In the genomic region with DNA sequence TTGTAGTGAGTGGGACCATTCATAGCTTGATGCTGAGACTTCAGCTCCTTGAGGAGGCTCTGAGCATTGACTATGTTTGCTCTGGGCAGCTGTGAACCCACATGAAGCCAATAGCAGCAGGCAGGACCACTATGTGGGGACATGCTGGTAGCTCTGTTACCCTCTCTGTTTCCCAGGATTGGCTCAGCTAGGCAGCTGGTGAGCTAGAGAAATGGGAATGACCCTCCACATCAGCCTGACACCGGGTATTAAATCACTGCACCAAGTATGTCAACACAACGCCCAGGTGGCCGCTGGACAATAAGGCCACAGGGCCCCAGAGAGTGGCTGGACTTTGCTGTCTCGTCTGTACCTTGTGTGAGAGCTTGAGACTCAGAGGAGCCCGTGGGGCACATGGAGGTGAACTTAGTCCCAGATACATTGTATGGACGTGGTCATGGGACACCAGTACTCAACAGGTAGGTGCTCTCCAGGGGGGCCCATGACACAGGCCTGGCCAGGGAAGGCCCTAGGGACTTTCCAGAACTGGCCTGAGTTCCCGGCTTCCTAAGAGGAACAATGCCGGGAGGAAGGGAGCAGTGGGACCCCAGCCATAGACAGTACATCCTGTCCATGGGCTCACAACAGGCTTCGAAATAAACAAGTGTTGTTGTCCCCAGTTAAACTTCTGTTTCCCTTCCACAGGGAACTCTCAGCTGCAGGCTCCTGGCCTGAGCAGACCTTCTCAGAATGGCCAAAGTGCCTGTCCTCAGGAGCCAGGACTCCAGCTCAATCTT, we compare ENCODE assay signal across 11 cellular contexts. TPM values are rescaled to one million over a fixed set of nuclear protein-coding genes. Genes with fewer than 3 reads are reported as not detected.
DNase-seq lines count a peak whose midpoint lies in the region; FAIRE-seq and TF ChIP-seq lines count a peak whose summit lies in the region.
"Had no signal": no experiment of that assay in that cellular context is flagged by ENCODE, and none has a peak within 500 bp of the region (broad histone marks: within the 10 kb centered on the region; RNA-seq: fewer than 3 reads in every experiment).

No MANE protein-coding gene starts in this region.

- peak overlapping the region; percentile 39; the same call in 1 of the 2 replicates for H2AK5ac ChIP-seq in H1 (ENCODE audit: low read depth, low read length)

- H3K9ac ChIP-seq in H1 (replicated peaks in 1 of 4; ENCODE audit: extremely low read depth in 1 of 4, low read depth in 3 of 4, low read length in 3 of 4), result no peak overlapping the region
- peak overlapping the region in 1 of 2 donors; percentile 14 for H3K9ac ChIP-seq in liver (ENCODE audit: low read depth in 1 of 2, low read length in 2 of 2)
- peak overlapping the region in 1 of 3 donors; percentile 77 for H3K9ac ChIP-seq in skeletal muscle tissue (ENCODE audit: low read depth in 1 of 3, low read length in 3 of 3)

- TF ChIP-seq POLR2A in GM12892 (IDR thresholded peaks at IDR 0.05; ENCODE audit: low read depth, low read length), result no peak
- TF ChIP-seq POLR2A in H1 (IDR thresholded peaks at IDR 0.05; ENCODE audit: control extremely low read depth in 1 of 2, low read depth in 2 of 2, low read length in 2 of 2), result no peak

- no peak overlapping the region for H2BK120ac ChIP-seq in H1 (replicated peaks; ENCODE audit: low read depth, low read length)

- H3K27me3 ChIP-seq in H1 (replicated peaks in 1 of 4; ENCODE audit: control insufficient read depth in 3 of 4, extremely low read depth in 1 of 4, insufficient read depth in 3 of 4, low read length in 3 of 4) (no peaks in the 10 kb centered on the region; a peak in 1 of 7 replicates), liver (ENCODE audit: control insufficient read depth in 4 of 4, insufficient read depth in 4 of 4, low read length in 3 of 4) (no peaks in the 10 kb centered on the region), skeletal muscle tissue (ENCODE audit: control insufficient read depth in 3 of 3, insufficient read depth in 3 of 3, low read length in 3 of 3) (no peaks in the 10 kb centered on the region), MG63 (no peaks in the 10 kb centered on the region)

- H2AFZ ChIP-seq in H1 (ENCODE audit: low read length), result no peak overlapping the region

- H3K9me3 ChIP-seq in H1 (ENCODE audit: insufficient read depth in 2 of 2, low read depth in 1 of 2, low read length in 1 of 2), result no peaks in the 10 kb centered on the region
- no peaks in the 10 kb centered on the region for H3K9me3 ChIP-seq in liver (ENCODE audit: control insufficient read depth in 4 of 4, low read length in 3 of 4)
- no peaks in the 10 kb centered on the region for H3K9me3 ChIP-seq in skeletal muscle tissue (ENCODE audit: control insufficient read depth in 3 of 3, low read length in 3 of 3)
- no peaks in the 10 kb centered on the region for H3K9me3 ChIP-seq in MG63

- H3K23ac ChIP-seq in H1 (ENCODE audit: insufficient read length), result no peak overlapping the region

- FAIRE-seq in GM12892 (lab: Jason Lieb, UNC) (no peak), H1 (lab: Jason Lieb, UNC) (no peak)

- H2BK15ac ChIP-seq in H1 (ENCODE audit: low read length), result no peak overlapping the region

- H3K18ac ChIP-seq in H1 (ENCODE audit: extremely low read depth, low read length), result no peak overlapping the region; the same call in 1 of the 2 replicates

- peak overlapping the region; percentile 71; the same call in 1 of the 2 replicates for H2BK5ac ChIP-seq in H1 (ENCODE audit: low read depth, low read length)

- H3K4ac ChIP-seq in H1 (replicated peaks; ENCODE audit: insufficient read length, low read depth, low read length), result no peak overlapping the region

- H3K4me1 ChIP-seq in H1 (replicated peaks in 1 of 4; ENCODE audit: control insufficient read depth in 3 of 4, insufficient read depth in 4 of 4, low read length in 3 of 4) (peaks cover 0 to 20% (median 14%) of the 10 kb centered on the region in 4 experiments; a peak in 6 of 7 replicates), liver (ENCODE audit: control insufficient read depth in 4 of 4, insufficient read depth in 4 of 4, low read length in 3 of 4) (peaks cover 15 to 45% (median 31%) of the 10 kb centered on the region in 4 donors), skeletal muscle tissue (ENCODE audit: control insufficient read depth in 3 of 3, insufficient read depth in 3 of 3, low read length in 3 of 3) (peaks cover 81 to 90% (median 88%) of the 10 kb centered on the region in 3 donors)

- H3K4me2 ChIP-seq in H1 (ENCODE audit: insufficient read depth in 1 of 2, low read depth in 2 of 2, low read length in 2 of 2), result no peak overlapping the region

- no peak overlapping the region for H3K14ac ChIP-seq in H1 (ENCODE audit: insufficient read length)

- no peak overlapping the region for H4K5ac ChIP-seq in H1 (ENCODE audit: insufficient read length, low read depth, low read length)

- H3K56ac ChIP-seq in H1 (replicated peaks; ENCODE audit: insufficient read length, low read depth, low read length), result no peak overlapping the region

- POLR2A ChIA-PET in H1 (lab: Charles Lee; ENCODE audit: partially characterized antibody), result interaction anchor here (1.0 to 3.4 kb wide), 2 partner anchors 16 to 168 kb away, joined by 3 to 18 read pairs; a partner anchor contains a TSS

- no peaks in the 10 kb centered on the region for H3K79me2 ChIP-seq in H1 (ENCODE audit: control insufficient read depth in 1 of 2, insufficient read depth in 2 of 2, low read length in 2 of 2)

- peaks cover 0 to 2% of the 10 kb centered on the region in 2 experiments for H4K20me1 ChIP-seq in H1 (replicated peaks in 1 of 2; ENCODE audit: control insufficient read depth in 1 of 2, insufficient read depth in 2 of 2, low read length in 2 of 2)

- no peaks in the 10 kb centered on the region for H3K23me2 ChIP-seq in H1 (ENCODE audit: low read depth, low read length)

- H4K91ac ChIP-seq in H1 (replicated peaks; ENCODE audit: insufficient read length, low read length), result no peak overlapping the region

- H3K4me3 ChIP-seq in H1 (ENCODE audit: extremely low read depth in 1 of 4, insufficient read depth in 2 of 4, low read depth in 3 of 4, low read length in 4 of 4) (no peak overlapping the region), liver (ENCODE audit: low read depth in 1 of 3, low read length in 3 of 3) (no peak overlapping the region), skeletal muscle tissue (ENCODE audit: low read length in 3 of 3) (no peak overlapping the region), MG63 (no peak overlapping the region)

- no peak overlapping the region; the same call in 1 of the 2 replicates for H4K8ac ChIP-seq in H1 (ENCODE audit: extremely low read depth, insufficient read depth, low read length)

- no peak for TF ChIP-seq EP300 in H1 (IDR thresholded peaks at IDR 0.05; ENCODE audit: borderline replicate concordance in 1 of 2, low read depth in 2 of 2, low read length in 2 of 2)

- CTCF ChIA-PET in H1 (lab: Charles Lee; ENCODE audit: partially characterized antibody), result interaction anchor here (0.9 to 7.8 kb wide), 24 partner anchors 8 to 205 kb away, joined by 3 to 116 read pairs (median 4); a partner anchor contains a TSS

- DNase-seq in GM12892 (ENCODE audit: insufficient read length) (peak; percentile 6), H1 (ENCODE audit: low read depth in 1 of 2, low spot score in 2 of 2) (no peak), NCI-H1436 (lab: John Stamatoyannopoulos, UW) (no peak), NCI-H446 treated with DMSO at 0.1 percent for 48 hours (lab: John Stamatoyannopoulos, UW) (no peak), iPS-NIHi7 (ENCODE audit: extremely low spot score) (no peak), MG63 (no peak)
- DNase-seq: NCI-H446 had no signal

- H3K27ac ChIP-seq in H1 (ENCODE audit: low read depth, low read length) (no peak overlapping the region), liver (ENCODE audit: low read depth in 1 of 2, low read length in 2 of 2) (peak overlapping the region; percentile 79 to 81), skeletal muscle tissue (ENCODE audit: low read depth, low read length) (peak overlapping the region; percentile 82)

- H3K36me3 ChIP-seq in H1 (ENCODE audit: control insufficient read depth in 2 of 4, insufficient read depth in 4 of 4, low read length in 3 of 4) (no peaks in the 10 kb centered on the region; a peak in 1 of 8 replicates), liver (ENCODE audit: control insufficient read depth in 4 of 4, insufficient read depth in 3 of 4, low read depth in 1 of 4, low read length in 3 of 4) (peaks cover 0 to 8% (median 0%) of the 10 kb centered on the region in 4 donors), skeletal muscle tissue (ENCODE audit: control insufficient read depth in 3 of 3, insufficient read depth in 3 of 3, low read length in 3 of 3) (peaks cover 3 to 4% (median 3%) of the 10 kb centered on the region in 3 donors), MG63 (peaks cover 2% of the 10 kb centered on the region; the same call in 1 of the 2 replicates)

- H2BK12ac ChIP-seq in H1 (ENCODE audit: low read depth, low read length), result no peak overlapping the region

- WGBS in H1 (ENCODE audit: extremely low coverage in 1 of 2, insufficient coverage in 1 of 2, insufficient read length in 1 of 2, insufficient replicate concordance in 2 of 2, low coverage in 1 of 2, low lambda C conversion rate in 2 of 2, missing lambda C conversion rate in 1 of 2), 2 experiments, result 90% methylated on average over 9 of the region's 9 CpGs; no CpG with 5 or more reads in 1 of the 2 experiments
- 75% methylated on average over 9 of the region's 9 CpGs for WGBS in liver

- no peak for TF ChIP-seq RAD21 in H1 (IDR thresholded peaks at IDR 0.05 in 1 of 2, conservative IDR thresholded peaks at IDR 0.05 in 1 of 2; ENCODE audit: low read depth in 2 of 2, low read length in 2 of 2)
- peak in 1 of 2 donors; percentile 9 for TF ChIP-seq RAD21 in liver (IDR thresholded peaks at IDR 0.05)

- H3K79me1 ChIP-seq in H1 (ENCODE audit: low read depth, low read length), result no peaks in the 10 kb centered on the region

- H2BK20ac ChIP-seq in H1 (ENCODE audit: low read length), result no peak overlapping the region

- TF ChIP-seq CTCF in H1 (IDR thresholded peaks at IDR 0.05; ENCODE audit: control extremely low read depth in 1 of 3, insufficient read depth in 1 of 3, low read depth in 1 of 3, low read length in 3 of 3) (no peak), liver (IDR thresholded peaks at IDR 0.05; ENCODE audit: low read depth, low read length, missing input control) (no peak)

RNA-seq across cellular contexts. Expression of a gene that starts 35.2 kb away (rescaled TPM):
- polyA plus RNA-seq in GM12892 (2012; ENCODE audit: missing spikeins), result 7.3 TPM
- 11.1 and 11.2 TPM in 2 replicates for total RNA-seq in H1 (2021; fragmentation: NEBNext Ultra II Directional; extraction: Animal tissue kit (Norgen Biotek cat#: 25700))
- 11.3 and 16.1 TPM in 2 replicates for polyA plus RNA-seq in H1 (2011; rRNA removed)
- polyA plus RNA-seq in H1 (2011; cell fraction: cytosol; rRNA removed), result 11.0 TPM
- polyA plus RNA-seq in H1 (2011; cell fraction: nucleus; rRNA removed), result 19.6 TPM
- 9.2 to 14.1 TPM (median 13.6 TPM) in 4 replicates for polyA plus RNA-seq in H1 (2012, experiment 1 of 2)
- 16.1 TPM for polyA plus RNA-seq in H1 (2012, experiment 2 of 2)
- 8.8 TPM for polyA plus RNA-seq in H1 (2013, experiment 1 of 2)
- 7.7 TPM for polyA plus RNA-seq in H1 (2013, experiment 2 of 2)
- 9.0 and 12.8 TPM in 2 replicates for polyA minus RNA-seq in H1 (2011; rRNA and poly(A)+ RNA removed)
- 4.8 TPM for polyA minus RNA-seq in H1 (2011; cell fraction: cytosol; rRNA and poly(A)+ RNA removed)
- 22.9 TPM for polyA minus RNA-seq in H1 (2011; cell fraction: nucleus; rRNA and poly(A)+ RNA removed)
- total RNA-seq in liver, result 10 to 100 TPM in 1 of 2 donors, 1 to 10 TPM in 1; 7.7 to 14.1 TPM
- 10 to 100 TPM in 1 of 2 donors, 1 to 10 TPM in 1; 7.8 to 15.4 TPM for polyA plus RNA-seq in liver
- 10.4 TPM for total RNA-seq in skeletal muscle tissue
- total RNA-seq in MG63 (2014; rRNA removed; shearing (Covaris generic); ENCODE audit: low replicate concordance), result 10.9 and 28.0 TPM in 2 replicates

RNA-seq across cellular contexts. Expression of a gene that starts 51.3 kb away (rescaled TPM):
- 0.19 TPM for polyA plus RNA-seq in GM12892 (2012; ENCODE audit: missing spikeins)
- total RNA-seq in H1 (2021; fragmentation: NEBNext Ultra II Directional; extraction: Animal tissue kit (Norgen Biotek cat#: 25700)), result 0.04 and 0.06 TPM in 2 replicates
- polyA plus RNA-seq in H1 (2011; rRNA removed), result 0.06 and 0.13 TPM in 2 replicates
- 0.16 TPM for polyA plus RNA-seq in H1 (2011; cell fraction: cytosol; rRNA removed)
- 0.34 TPM for polyA plus RNA-seq in H1 (2011; cell fraction: nucleus; rRNA removed)
- polyA plus RNA-seq in H1 (2012, experiment 1 of 2), result 0.20 to 0.34 TPM (median 0.27 TPM) in 4 replicates
- 0.07 TPM for polyA plus RNA-seq in H1 (2012, experiment 2 of 2)
- polyA plus RNA-seq in H1 (2013, experiment 1 of 2), result 0.04 TPM
- polyA plus RNA-seq in H1 (2013, experiment 2 of 2), result 0.04 TPM
- polyA minus RNA-seq in H1 (2011; rRNA and poly(A)+ RNA removed), result 0.09 and 0.22 TPM in 2 replicates
- polyA minus RNA-seq in H1 (2011; cell fraction: cytosol; rRNA and poly(A)+ RNA removed), result 0.29 TPM
- polyA minus RNA-seq in H1 (2011; cell fraction: nucleus; rRNA and poly(A)+ RNA removed), result 0.30 TPM
- total RNA-seq in liver, result 1 to 10 TPM; 5.0 to 7.2 TPM
- 1 to 10 TPM in 1 of 2 donors, under 1 TPM in 1; 0.89 to 1.6 TPM for polyA plus RNA-seq in liver
- total RNA-seq in skeletal muscle tissue, result 0.52 TPM
- not detected in 2 replicates for total RNA-seq in MG63 (2014; rRNA removed; shearing (Covaris generic); ENCODE audit: low replicate concordance)
- total RNA-seq: epithelial cell of proximal tubule, LHCN-M2 had no signal
